Comparison of ENCODE assay signal across 8 cellular contexts in genomic region chr12:68809190-68810026, GRCh38. TPM values are rescaled to one million over a fixed set of nuclear protein-coding genes. Genes with fewer than 3 reads are reported as not detected.
A peak's percentile ranks its signal among the peaks of the same experiment; 100 is the strongest.
DNase-seq lines count a peak whose midpoint lies in the region; ATAC-seq, FAIRE-seq and TF ChIP-seq lines count a peak whose summit lies in the region.

No MANE protein-coding gene starts in this region.

- peak overlapping the region; percentile 97 for H3K27ac Mint-ChIP-seq in glutamatergic neuron (ENCODE audit: unreplicated experiment)

- peaks cover 7% of the 10 kb centered on the region for H3K27me3 Mint-ChIP-seq in glutamatergic neuron (ENCODE audit: unreplicated experiment)

- ATAC-seq in HG02870 (IDR thresholded peaks at IDR 0.05; ENCODE audit: unreplicated experiment) (no peak), GM21786 (IDR thresholded peaks at IDR 0.05; ENCODE audit: unreplicated experiment) (no peak)

- H3K27ac ChIP-seq in small intestine (ENCODE audit: low read depth in 1 of 2, low read length in 1 of 2), result peak overlapping the region in 1 of 2 donors; percentile 94

- peaks cover 0 to 3% of the 10 kb centered on the region in 2 donors for H3K4me1 ChIP-seq in small intestine (ENCODE audit: control insufficient read depth in 2 of 2, insufficient read depth in 1 of 2, low read depth in 1 of 2, low read length in 1 of 2)

- peak overlapping the region; percentile 87 for H3K4me3 Mint-ChIP-seq in glutamatergic neuron (ENCODE audit: unreplicated experiment)

- H3K36me3 ChIP-seq in H7 (replicated peaks; ENCODE audit: control insufficient read depth, insufficient read depth, low read length) (peaks cover 14% of the 10 kb centered on the region), small intestine (ENCODE audit: control insufficient read depth in 2 of 2, insufficient read depth in 2 of 2, low read length in 2 of 2) (peaks cover 0 to 3% of the 10 kb centered on the region in 2 donors)

- WGBS in small intestine, 3 donors, result 76 to 78% (median 77%) methylated on average over 12 of the region's 12 CpGs

- TF ChIP-seq CTCF in WI38 (IDR thresholded peaks at IDR 0.05; ENCODE audit: low read depth, low read length), result no peak
- TF ChIP-seq CTCF in glutamatergic neuron (IDR thresholded peaks at IDR 0.05; ENCODE audit: partially characterized antibody, unreplicated experiment), result no peak

- H3K27me3 ChIP-seq in H7 (ENCODE audit: control insufficient read depth, insufficient read depth, low read length), result no peaks in the 10 kb centered on the region
- H3K27me3 ChIP-seq in small intestine (ENCODE audit: control insufficient read depth in 2 of 2, insufficient read depth in 2 of 2, low read length in 2 of 2), result no peaks in the 10 kb centered on the region

- H3K4me1 Mint-ChIP-seq in glutamatergic neuron (ENCODE audit: low read depth, unreplicated experiment), result no peaks in the 10 kb centered on the region

- H3K36me3 Mint-ChIP-seq in glutamatergic neuron (ENCODE audit: unreplicated experiment), result peaks cover 5% of the 10 kb centered on the region

- H3K4me3 ChIP-seq in H7 (ENCODE audit: insufficient read depth, low read depth, low read length) (peak overlapping the region; percentile 94), WI38 (ENCODE audit: low read depth, low read length) (peak overlapping the region; percentile 80), small intestine (ENCODE audit: low read depth in 1 of 2, low read length in 2 of 2) (peak overlapping the region; percentile 71 to 85)

- no peak for FAIRE-seq in small intestine (lab: Jason Lieb, UNC)

- no peak for DNase-seq in H7
- DNase-seq in glutamatergic neuron, result no peak
- no peak for DNase-seq in small intestine
- DNase-seq in amniotic stem cell (lab: John Stamatoyannopoulos, UW), result no peak
- no peak for DNase-seq in activated CD4-positive, alpha-beta T cell treated with anti-CD3 and anti-CD28 coated beads, Interleukin-2, amount 50 U/mL, for 48 hours

- H3K9me3 ChIP-seq in small intestine (ENCODE audit: control insufficient read depth, low read depth), result no peaks in the 10 kb centered on the region

- H3K9me3 Mint-ChIP-seq in glutamatergic neuron (ENCODE audit: unreplicated experiment), result peaks cover 9% of the 10 kb centered on the region

RNA-seq across cellular contexts. Expression of gene MDM2, which starts 1.4 kb away (rescaled TPM):
- total RNA-seq in H7 (2014; rRNA removed; shearing (Covaris generic)), result 40.6 and 48.3 TPM in 2 replicates
- total RNA-seq in glutamatergic neuron (ENCODE audit: unreplicated experiment), result 84.9 TPM
- 10 to 100 TPM; 20.8 to 44.1 (median 21.3) TPM for polyA plus RNA-seq in small intestine
